ENCODE assay signal across 23 cellular contexts in genomic region chr5:101024299-101024698, GRCh38.
DNase-seq lines count a peak whose midpoint lies in the region; ATAC-seq and TF ChIP-seq lines count a peak whose summit lies in the region.
"Had no signal": no experiment of that assay in that cellular context is flagged by ENCODE, and none has a peak within 500 bp of the region (broad histone marks: within the 10 kb centered on the region; RNA-seq: fewer than 3 reads in every experiment).

No MANE protein-coding gene starts in this region.

- no peaks in the 10 kb centered on the region for H3K79me2 ChIP-seq in SK-N-SH (ENCODE audit: insufficient read depth)

- peak; percentile 52 for ATAC-seq in GM18499 (IDR thresholded peaks at IDR 0.05; ENCODE audit: insufficient read depth, unreplicated experiment)
- peak; percentile 57 for ATAC-seq in GM21390 (IDR thresholded peaks at IDR 0.05; ENCODE audit: unreplicated experiment)
- peak; percentile 67 for ATAC-seq in HG03103 (IDR thresholded peaks at IDR 0.05; ENCODE audit: low read depth, unreplicated experiment)
- ATAC-seq in GM18870 (IDR thresholded peaks at IDR 0.05; ENCODE audit: unreplicated experiment) = no peak
- ATAC-seq: activated CD8-positive, alpha-beta T cell treated with anti-CD3 and anti-CD28 coated beads for 36 hours; activated T-cell treated with anti-CD3 and anti-CD28 coated beads, Interleukin-2, amount 50 U/mL, for 4 hours had no signal

- H3K4me3 ChIP-seq in SK-N-SH (ENCODE audit: low read depth in 2 of 2, low read length in 1 of 2) = no peak overlapping the region
- H3K4me3 ChIP-seq: SK-N-MC, skin epidermis had no signal

- H3K4me1 ChIP-seq in SK-N-SH (ENCODE audit: control insufficient read depth in 1 of 2, insufficient read depth in 2 of 2, low read depth in 1 of 2, low read length in 1 of 2) = no peaks in the 10 kb centered on the region

- TF ChIP-seq CTCF in SK-N-SH (IDR thresholded peaks at IDR 0.05) = no peak

- TF ChIP-seq RAD21 in SK-N-SH (IDR thresholded peaks at IDR 0.05; ENCODE audit: low read length) = no peak

- peak; percentile 54 for DNase-seq in NCI-H524 treated with DMSO at 0.1 percent for 48 hours (lab: John Stamatoyannopoulos, UW)
- DNase-seq in SK-N-SH = no peak
- DNase-seq in DMS53 treated with DMSO at 0.1 percent for 48 hours (lab: John Stamatoyannopoulos, UW; ENCODE audit: unreplicated experiment) = no peak
- DNase-seq in activated CD4-positive, alpha-beta T cell treated with anti-CD3 and anti-CD28 coated beads for 1 hour = no peak
- DNase-seq: activated CD8-positive, alpha-beta T cell treated with anti-CD3 and anti-CD28 coated beads for 36 hours; activated naive CD4-positive, alpha-beta T cell treated with anti-CD3 and anti-CD28 coated beads, Interleukin-2, amount 50 U/mL, for 16 hours; activated T-cell treated with anti-CD3 and anti-CD28 coated beads, Interleukin-2, amount 50 U/mL, for 4 hours; anterior cingulate cortex; CD4-positive, alpha-beta memory T cell; central memory CD4-positive, alpha-beta T cell; erythroblast; GF-D8; islet precursor cell; NCI-H510A treated with DMSO at 0.1 percent for 48 hours; stimulated activated CD4-positive, alpha-beta T cell treated with anti-CD3 and anti-CD28 coated beads, Interleukin-2, amount 100 ng/mL, for 24 hours; stimulated activated naive CD4-positive, alpha-beta T cell treated with Interleukin-2 at 50 U/mL for 16 hours; WERI-Rb-1 had no signal

- no peak overlapping the region for H3K9ac ChIP-seq in SK-N-SH

- no peaks in the 10 kb centered on the region for H3K9me2 ChIP-seq in SK-N-SH

- no peaks in the 10 kb centered on the region for H4K20me1 ChIP-seq in SK-N-SH (ENCODE audit: insufficient read depth)

- no peaks in the 10 kb centered on the region for H3F3A ChIP-seq in SK-N-SH (replicated peaks; ENCODE audit: insufficient read depth)

- no peaks in the 10 kb centered on the region for H3K9me3 ChIP-seq in SK-N-SH

- CTCF ChIA-PET in SK-N-SH (lab: Yijun Ruan, JAX) = no interaction called here

- no peak overlapping the region for H3K27ac ChIP-seq in SK-N-SH (ENCODE audit: low read depth in 2 of 2, low read length in 1 of 2)
- H3K27ac ChIP-seq: SK-N-MC, skin epidermis, WERI-Rb-1 had no signal

- no peaks in the 10 kb centered on the region for H3K27me3 ChIP-seq in SK-N-SH (ENCODE audit: insufficient read depth)

- WGBS in SK-N-SH (ENCODE audit: low lambda C conversion rate) = 15% methylated on average over 2 of the region's 2 CpGs

- POLR2A ChIA-PET in SK-N-SH (lab: Yijun Ruan, JAX) = no interaction called here

- no peak overlapping the region for H2AFZ ChIP-seq in SK-N-SH (ENCODE audit: low read depth)

- no peaks in the 10 kb centered on the region for H3K36me3 ChIP-seq in SK-N-SH (replicated peaks in 1 of 2; ENCODE audit: control insufficient read depth in 1 of 2, insufficient read depth in 2 of 2, low read length in 1 of 2)
- H3K36me3 ChIP-seq: WERI-Rb-1 had no signal

- TF ChIP-seq EP300 in SK-N-SH (IDR thresholded peaks at IDR 0.05; ENCODE audit: borderline replicate concordance in 1 of 2, low read depth in 1 of 2, low read length in 1 of 2) = no peak

- no peak overlapping the region for H3K4me2 ChIP-seq in SK-N-SH

TF ChIP-seq in SK-N-SH, 30 proteins besides CTCF, POLR2A, EP300 and RAD21:
- TF ChIP-seq GATA2 (CRISPR knock-in tag; IDR thresholded peaks at IDR 0.05) (no peak), ELF1 (IDR thresholded peaks at IDR 0.05) (no peak), SMC3 (IDR thresholded peaks at IDR 0.05; ENCODE audit: low read depth, low read length) (no peak), MXI1 (IDR thresholded peaks at IDR 0.05; ENCODE audit: low read depth, low read length) (no peak), NFIC (IDR thresholded peaks at IDR 0.05; ENCODE audit: borderline replicate concordance) (no peak), NRF1 (IDR thresholded peaks at IDR 0.05; ENCODE audit: low read depth, low read length) (no peak)
